In the genomic region with DNA sequence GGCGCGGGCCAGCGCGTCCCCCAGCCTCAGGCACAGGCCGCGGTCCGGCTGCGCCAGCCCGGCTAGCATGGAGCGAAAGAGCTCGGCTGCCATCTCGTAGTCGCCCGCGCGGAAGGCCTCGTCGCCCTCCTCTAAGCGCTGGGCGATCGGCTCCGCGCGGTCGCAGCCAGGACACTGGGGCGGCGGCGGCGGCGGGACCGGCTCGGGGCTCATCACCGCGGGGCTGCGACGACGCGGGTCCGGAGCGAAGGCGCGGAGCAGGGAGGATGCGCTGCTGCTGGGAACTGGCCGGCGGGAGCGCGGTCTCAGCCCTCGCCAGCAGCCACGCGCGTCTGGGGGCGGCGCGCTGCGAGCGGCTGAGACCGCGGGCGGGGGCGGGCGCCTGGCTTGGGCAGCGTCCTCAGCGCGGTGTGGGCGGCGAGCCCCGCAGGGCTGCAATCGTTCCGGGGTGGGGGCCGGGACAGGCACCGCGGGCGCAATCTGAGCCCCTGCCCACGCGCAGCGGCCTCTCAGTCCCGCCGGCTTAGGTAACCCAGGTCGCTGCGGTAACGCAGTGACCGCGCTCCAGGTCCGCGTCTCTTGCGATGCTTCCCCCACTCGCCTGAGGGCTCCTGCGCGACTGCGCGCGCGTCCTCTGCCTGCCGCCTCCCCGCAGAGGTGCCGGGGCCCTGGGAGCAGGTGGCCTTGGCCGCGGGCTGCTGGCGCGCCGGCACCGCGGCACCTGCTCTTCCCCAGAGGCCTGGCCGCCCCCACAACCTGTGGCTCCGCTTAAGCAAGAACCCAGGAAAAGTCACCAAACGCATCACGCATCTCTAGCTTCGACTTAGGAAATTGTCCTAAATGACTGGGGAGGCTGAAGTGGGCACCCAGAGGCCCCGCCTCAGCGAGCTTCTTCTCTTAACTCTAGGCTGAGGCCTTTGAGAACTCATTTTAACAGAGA, we compare ENCODE assay signal across 9 cellular contexts. TPM values are rescaled to one million over a fixed set of nuclear protein-coding genes. Genes with fewer than 3 reads are reported as not detected.
A peak's percentile ranks its signal among the peaks of the same experiment; 100 is the strongest.
DNase-seq lines count a peak whose midpoint lies in the region; ATAC-seq and TF ChIP-seq lines count a peak whose summit lies in the region.
"Had no signal": no experiment of that assay in that cellular context is flagged by ENCODE, and none has a peak within 500 bp of the region (broad histone marks: within the 10 kb centered on the region; RNA-seq: fewer than 3 reads in every experiment).

A gene (minus strand): TSS at position 621 of the 940 bp plus-strand sequence. CDS start 408 bp downstream, at position 213.

- WGBS in heart right ventricle, 2 donors = 2% methylated on average over 59 to 110 of the region's 110 CpGs

- no peak within 1 kb of the TSS for H3K4me3 ChIP-seq in CD8-positive, alpha-beta T cell (ENCODE audit: low read depth, low read length)
- peak within 1 kb of the TSS; percentile 33 to 68 (median 61) for H3K4me3 ChIP-seq in heart right ventricle

- intact Hi-C loops in CD8-positive, alpha-beta T cell (cut with DNase I, micrococcal nuclease) = no loop called here
- intact Hi-C loops in heart right ventricle (cut with DNase I) (loop anchor here in 1 of 10 donors (5.0 kb wide), 1 partner anchor 60 kb away; no protein-coding TSS in a partner anchor), posterior vena cava (cut with DNase I) (no loop called here)

- H3K27ac Mint-ChIP-seq in CD8-positive, alpha-beta T cell = no peak within 1 kb of the TSS
- no peak within 1 kb of the TSS for H3K27ac Mint-ChIP-seq in activated T-helper 17 cell treated with anti-CD3 and anti-CD28 coated beads, Interleukin-2, amount 50 U/mL, for 72 hours

- TF ChIP-seq RAD21 in Ishikawa (IDR thresholded peaks at IDR 0.05; ENCODE audit: low read depth) = no peak

- no peak for TF ChIP-seq EP300 in Ishikawa (IDR thresholded peaks at IDR 0.05; ENCODE audit: borderline replicate concordance)

- peaks cover 4% of the 10 kb centered on the region for H3K4me1 ChIP-seq in CD8-positive, alpha-beta T cell (ENCODE audit: insufficient read depth, low read length)
- peaks cover 0 to 21% (median 8%) of the 10 kb centered on the region in 9 donors for H3K4me1 ChIP-seq in heart right ventricle

- DNase-seq in CD8-positive, alpha-beta T cell = no peak
- DNase-seq in heart right ventricle (peak; percentile 16 to 45), posterior vena cava (ENCODE audit: low spot score) (no peak), RPMI8226 (no peak)

- H3K27me3 Mint-ChIP-seq in CD8-positive, alpha-beta T cell (ENCODE audit: low read depth) = peaks cover 54% of the 10 kb centered on the region
- peaks cover 55% of the 10 kb centered on the region for H3K27me3 Mint-ChIP-seq in activated T-helper 17 cell treated with anti-CD3 and anti-CD28 coated beads, Interleukin-2, amount 50 U/mL, for 72 hours

- CTCF ChIA-PET in CD8-positive, alpha-beta T cell (lab: Charles Lee) = no interaction called here

- peak within 1 kb of the TSS; percentile 37 for H3K4me3 Mint-ChIP-seq in CD8-positive, alpha-beta T cell
- peak within 1 kb of the TSS; percentile 31 for H3K4me3 Mint-ChIP-seq in activated T-helper 17 cell treated with anti-CD3 and anti-CD28 coated beads, Interleukin-2, amount 50 U/mL, for 72 hours

- peaks cover 3% of the 10 kb centered on the region for H3K27me3 ChIP-seq in CD8-positive, alpha-beta T cell (ENCODE audit: insufficient read depth, low read length)
- peaks cover 0 to 78% (median 23%) of the 10 kb centered on the region in 7 donors for H3K27me3 ChIP-seq in heart right ventricle

- POLR2A ChIA-PET in CD8-positive, alpha-beta T cell (lab: Charles Lee) = no interaction called here

- H3K9me3 ChIP-seq in CD8-positive, alpha-beta T cell (ENCODE audit: low read length) = no peaks in the 10 kb centered on the region
- peaks cover 0 to 15% (median 5%) of the 10 kb centered on the region in 11 donors for H3K9me3 ChIP-seq in heart right ventricle

- no peak for TF ChIP-seq CTCF in CD8-positive, alpha-beta T cell (IDR thresholded peaks at IDR 0.05)
- TF ChIP-seq CTCF in heart right ventricle (IDR thresholded peaks at IDR 0.05) = no peak

- H3K27ac ChIP-seq in CD8-positive, alpha-beta T cell (ENCODE audit: low read depth, low read length) = no peak within 1 kb of the TSS
- H3K27ac ChIP-seq in heart right ventricle = peak within 1 kb of the TSS; percentile 41 to 83 (median 78)
- H3K27ac ChIP-seq: neutrophil had no signal

- H3K9me3 Mint-ChIP-seq in CD8-positive, alpha-beta T cell = peaks cover 12% of the 10 kb centered on the region
- H3K9me3 Mint-ChIP-seq in activated T-helper 17 cell treated with anti-CD3 and anti-CD28 coated beads, Interleukin-2, amount 50 U/mL, for 72 hours = peaks cover 5% of the 10 kb centered on the region

- no peaks in the 10 kb centered on the region for H3K36me3 ChIP-seq in CD8-positive, alpha-beta T cell (ENCODE audit: insufficient read depth, low read length)
- no peaks in the 10 kb centered on the region for H3K36me3 ChIP-seq in heart right ventricle
- H3K36me3 ChIP-seq: neutrophil had no signal

- ATAC-seq in CD8-positive, alpha-beta T cell = no peak
- ATAC-seq in activated T-helper 17 cell treated with anti-CD3 and anti-CD28 coated beads, Interleukin-2, amount 50 U/mL, for 72 hours (replicated peaks) = no peak
- ATAC-seq in heart right ventricle = peak; percentile 70 to 90 (median 74)
- no peak for ATAC-seq in HG03342 (IDR thresholded peaks at IDR 0.05; ENCODE audit: unreplicated experiment)
- ATAC-seq in GM21367 (IDR thresholded peaks at IDR 0.05; ENCODE audit: unreplicated experiment) = no peak

- H3K4me1 Mint-ChIP-seq in CD8-positive, alpha-beta T cell (ENCODE audit: low read depth) = peaks cover 2% of the 10 kb centered on the region
- H3K4me1 Mint-ChIP-seq in activated T-helper 17 cell treated with anti-CD3 and anti-CD28 coated beads, Interleukin-2, amount 50 U/mL, for 72 hours = no peaks in the 10 kb centered on the region

- H3K36me3 Mint-ChIP-seq in CD8-positive, alpha-beta T cell = no peaks in the 10 kb centered on the region
- no peaks in the 10 kb centered on the region for H3K36me3 Mint-ChIP-seq in activated T-helper 17 cell treated with anti-CD3 and anti-CD28 coated beads, Interleukin-2, amount 50 U/mL, for 72 hours (ENCODE audit: low read depth)

TF ChIP-seq in Ishikawa, 13 proteins besides CTCF, POLR2A, EP300 and RAD21:
- no peak for TF ChIP-seq YY1 (IDR thresholded peaks at IDR 0.05; ENCODE audit: low read depth)
- no peak for TF ChIP-seq CEBPB (IDR thresholded peaks at IDR 0.05)
- TF ChIP-seq, protein P1, sequence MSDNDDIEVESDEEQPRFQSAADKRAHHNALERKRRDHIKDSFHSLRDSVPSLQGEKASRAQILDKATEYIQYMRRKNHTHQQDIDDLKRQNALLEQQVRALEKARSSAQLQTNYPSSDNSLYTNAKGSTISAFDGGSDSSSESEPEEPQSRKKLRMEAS (IDR thresholded peaks at IDR 0.05) = peak; percentile 44; the same call in 1 of the 2 replicates
- TF ChIP-seq EGR1 (IDR thresholded peaks at IDR 0.05) = peak; percentile 79
- no peak for TF ChIP-seq TEAD4 (IDR thresholded peaks at IDR 0.05)

RNA-seq across cellular contexts. Expression of the gene that starts here (rescaled TPM):
- total RNA-seq in CD8-positive, alpha-beta T cell = under 1 TPM; 0.05 to 0.11 TPM
- 1 to 10 TPM in 1 of 2 donors, under 1 TPM in 1; 0.16 to 1.1 TPM for total RNA-seq in activated T-helper 17 cell treated with anti-CD3 and anti-CD28 coated beads, Interleukin-2, amount 50 U/mL, for 72 hours
- total RNA-seq in heart right ventricle (10 to 100 TPM; 11.3 to 33.3 (median 25.4) TPM), posterior vena cava (10 to 100 TPM; 15.7 to 19.2 TPM)
- polyA plus RNA-seq in heart right ventricle = 1 to 10 TPM in 1 of 2 donors, under 1 TPM in 1; 0.58 to 1.8 TPM

Comparison
In these comparisons a context has a peak if more than half of its experiments do, and no peak if none do; other contexts are left out.
1. RNA of the gene that starts here (total RNA-seq): 11.3 to 33.3 TPM in heart right ventricle and 15.7 to 19.2 TPM in posterior vena cava; 0.16 to 1.1 TPM in activated T-helper 17 cell treated with anti-CD3 and anti-CD28 coated beads, Interleukin-2, amount 50 U/mL, for 72 hours and 0.05 to 0.11 TPM in CD8-positive, alpha-beta T cell; every median in the first group is over 4 times any median in the second.
2. ATAC-seq: peak in heart right ventricle (8 of 8); none in CD8-positive, alpha-beta T cell (single experiment), activated T-helper 17 cell treated with anti-CD3 and anti-CD28 coated beads, Interleukin-2, amount 50 U/mL, for 72 hours (single experiment), HG03342 (single experiment) and GM21367 (single experiment).
3. DNase-seq: peak in heart right ventricle (2 of 2); none in CD8-positive, alpha-beta T cell (0 of 7), posterior vena cava (single experiment) and RPMI8226 (single experiment).